Comparison of ENCODE assay signal across 8 cellular contexts in the genomic region with DNA sequence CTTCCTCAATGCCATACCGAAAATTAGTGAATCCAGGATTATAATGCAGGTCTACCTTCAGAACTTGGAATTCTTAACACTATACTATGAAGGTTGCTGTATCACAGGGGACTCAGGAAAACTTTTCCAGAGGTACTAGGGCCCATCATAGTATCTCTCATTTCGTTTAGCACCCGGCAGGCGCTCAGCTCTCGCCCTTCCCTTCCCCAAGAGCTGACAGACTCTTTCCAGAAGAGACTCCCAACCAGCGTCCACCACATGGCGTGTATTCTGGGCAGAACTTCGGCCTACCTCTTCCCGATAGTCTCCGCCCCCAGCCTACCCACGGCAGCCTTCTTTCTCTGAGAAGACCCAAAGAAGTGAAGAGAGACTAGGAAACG. TPM values are rescaled to one million over a fixed set of nuclear protein-coding genes. Genes with fewer than 3 reads are reported as not detected.
DNase-seq lines count a peak whose midpoint lies in the region; ATAC-seq lines count a peak whose summit lies in the region.

No MANE protein-coding gene starts in this region.

- H3K4me3 Mint-ChIP-seq in activated CD4-positive, alpha-beta T cell treated with anti-CD3 and anti-CD28 coated beads, Interleukin-2, amount 10 ng/mL, durations not matched to agents 7 days and 5 days, result peak overlapping the region; percentile 99
- peak overlapping the region; percentile 97 to 100 (median 99) for H3K4me3 Mint-ChIP-seq in naive thymus-derived CD8-positive, alpha-beta T cell

- H3K36me3 ChIP-seq in MG63 (peaks cover 39% of the 10 kb centered on the region), endocrine pancreas (ENCODE audit: control insufficient read depth, insufficient read depth, low read length) (peaks cover 2% of the 10 kb centered on the region)

- H3K4me1 Mint-ChIP-seq in activated CD4-positive, alpha-beta T cell treated with anti-CD3 and anti-CD28 coated beads, Interleukin-2, amount 10 ng/mL, durations not matched to agents 7 days and 5 days, result peaks cover 45% of the 10 kb centered on the region
- peaks cover 11 to 39% (median 34%) of the 10 kb centered on the region in 4 donors for H3K4me1 Mint-ChIP-seq in naive thymus-derived CD8-positive, alpha-beta T cell

- peaks cover 15% of the 10 kb centered on the region for H3K4me1 ChIP-seq in endocrine pancreas (ENCODE audit: control insufficient read depth, insufficient read depth, low read length)

- CTCF ChIA-PET in activated CD4-positive, alpha-beta T cell treated with anti-CD3 and anti-CD28 coated beads, Interleukin-2, amount 10 ng/mL, durations not matched to agents 7 days and 5 days (lab: Charles Lee), result interaction anchor here (0.7 to 1.4 kb wide), 4 partner anchors 16 to 466 kb away, joined by 3 to 4 read pairs (median 3); no protein-coding TSS in a partner anchor

- H3K9ac ChIP-seq in endocrine pancreas (ENCODE audit: control insufficient read depth, insufficient read depth, low read length), result peak overlapping the region; percentile 68

- H3K27me3 Mint-ChIP-seq in activated CD4-positive, alpha-beta T cell treated with anti-CD3 and anti-CD28 coated beads, Interleukin-2, amount 10 ng/mL, durations not matched to agents 7 days and 5 days, result no peaks in the 10 kb centered on the region
- no peaks in the 10 kb centered on the region for H3K27me3 Mint-ChIP-seq in naive thymus-derived CD8-positive, alpha-beta T cell

- H3K36me3 Mint-ChIP-seq in activated CD4-positive, alpha-beta T cell treated with anti-CD3 and anti-CD28 coated beads, Interleukin-2, amount 10 ng/mL, durations not matched to agents 7 days and 5 days (ENCODE audit: low read depth), result peaks cover 24% of the 10 kb centered on the region
- H3K36me3 Mint-ChIP-seq in naive thymus-derived CD8-positive, alpha-beta T cell, result peaks cover 0 to 33% (median 5%) of the 10 kb centered on the region in 3 donors

- H3K9me3 Mint-ChIP-seq in activated CD4-positive, alpha-beta T cell treated with anti-CD3 and anti-CD28 coated beads, Interleukin-2, amount 10 ng/mL, durations not matched to agents 7 days and 5 days, result no peaks in the 10 kb centered on the region
- no peaks in the 10 kb centered on the region for H3K9me3 Mint-ChIP-seq in naive thymus-derived CD8-positive, alpha-beta T cell

- peak overlapping the region; percentile 98 for H3K4me3 ChIP-seq in MG63
- peak overlapping the region; percentile 95 for H3K4me3 ChIP-seq in endocrine pancreas (ENCODE audit: control insufficient read depth, insufficient read depth, low read length)

- peak overlapping the region; percentile 99 for H3K27ac Mint-ChIP-seq in activated CD4-positive, alpha-beta T cell treated with anti-CD3 and anti-CD28 coated beads, Interleukin-2, amount 10 ng/mL, durations not matched to agents 7 days and 5 days
- peak overlapping the region; percentile 97 to 100 (median 99) for H3K27ac Mint-ChIP-seq in naive thymus-derived CD8-positive, alpha-beta T cell

- POLR2A ChIA-PET in activated CD4-positive, alpha-beta T cell treated with anti-CD3 and anti-CD28 coated beads, Interleukin-2, amount 10 ng/mL, durations not matched to agents 7 days and 5 days (lab: Charles Lee), result interaction anchor here (0.6 to 0.7 kb wide), 2 partner anchors 15 to 177 kb away, joined by 3 read pairs; no protein-coding TSS in a partner anchor
- POLR2A ChIA-PET in naive thymus-derived CD8-positive, alpha-beta T cell (lab: Charles Lee), result interaction anchor here (0.9 to 2.4 kb wide), 5 partner anchors 11 to 345 kb away, joined by 3 to 17 read pairs (median 8); a partner anchor contains a TSS

- no peak for DNase-seq in activated CD4-positive, alpha-beta T cell treated with anti-CD3 and anti-CD28 coated beads, Interleukin-2, amount 10 ng/mL, durations not matched to agents 7 days and 5 days
- no peak for DNase-seq in activated CD4-positive, alpha-beta T cell treated with anti-CD3 and anti-CD28 coated beads, Interleukin-2, amount 50 U/mL, for 48 hours
- DNase-seq in MG63 (no peak), NCI-H146 treated with DMSO at 0.1 percent for 48 hours (lab: John Stamatoyannopoulos, UW; ENCODE audit: unreplicated experiment) (no peak)
- peak in 1 of 10 donors; percentile 3 for DNase-seq in naive thymus-derived CD8-positive, alpha-beta T cell

- ATAC-seq in naive thymus-derived CD8-positive, alpha-beta T cell, result peak; percentile 17 to 21
- ATAC-seq in HG02610 (IDR thresholded peaks at IDR 0.05; ENCODE audit: unreplicated experiment) (no peak), HG02678 (IDR thresholded peaks at IDR 0.05; ENCODE audit: unreplicated experiment) (no peak)

- no peaks in the 10 kb centered on the region for H3K27me3 ChIP-seq in MG63
- no peaks in the 10 kb centered on the region for H3K27me3 ChIP-seq in endocrine pancreas (ENCODE audit: control insufficient read depth, insufficient read depth, low read length)

- H3K9me3 ChIP-seq in MG63 (no peaks in the 10 kb centered on the region), endocrine pancreas (ENCODE audit: control insufficient read depth, low read length) (no peaks in the 10 kb centered on the region)

RNA-seq across cellular contexts. Expression of a gene that starts 0.3 kb away (rescaled TPM):
- total RNA-seq in activated CD4-positive, alpha-beta T cell treated with anti-CD3 and anti-CD28 coated beads, Interleukin-2, amount 10 ng/mL, durations not matched to agents 7 days and 5 days, result 10 to 100 TPM; 58.0 to 73.0 TPM
- 22.3 and 31.0 TPM in 2 replicates for total RNA-seq in MG63 (2014; rRNA removed; shearing (Covaris generic); ENCODE audit: low replicate concordance)
- total RNA-seq in naive thymus-derived CD8-positive, alpha-beta T cell, result 100 to 1,000 TPM; 102 to 105 TPM
- 10 to 100 TPM; 15.0 to 29.1 (median 26.7) TPM for polyA plus RNA-seq in naive thymus-derived CD8-positive, alpha-beta T cell

RNA-seq across cellular contexts. Expression of a gene that starts 0.9 kb away (rescaled TPM):
- total RNA-seq in activated CD4-positive, alpha-beta T cell treated with anti-CD3 and anti-CD28 coated beads, Interleukin-2, amount 10 ng/mL, durations not matched to agents 7 days and 5 days, result 10 to 100 TPM; 23.3 to 31.6 TPM
- total RNA-seq in MG63 (2014; rRNA removed; shearing (Covaris generic); ENCODE audit: low replicate concordance), result 16.2 and 37.6 TPM in 2 replicates
- 1 to 10 TPM; 4.4 TPM for total RNA-seq in naive thymus-derived CD8-positive, alpha-beta T cell
- 1 to 10 TPM; 2.4 to 5.2 (median 3.0) TPM for polyA plus RNA-seq in naive thymus-derived CD8-positive, alpha-beta T cell

RNA-seq across cellular contexts. Expression of a gene that starts 31.4 kb away (rescaled TPM):
- total RNA-seq in activated CD4-positive, alpha-beta T cell treated with anti-CD3 and anti-CD28 coated beads, Interleukin-2, amount 10 ng/mL, durations not matched to agents 7 days and 5 days, result 100 to 1,000 TPM; 123 to 128 TPM
- 283 and 306 TPM in 2 replicates for total RNA-seq in MG63 (2014; rRNA removed; shearing (Covaris generic); ENCODE audit: low replicate concordance)
- 100 to 1,000 TPM; 150 to 151 TPM for total RNA-seq in naive thymus-derived CD8-positive, alpha-beta T cell
- polyA plus RNA-seq in naive thymus-derived CD8-positive, alpha-beta T cell, result 10 to 100 TPM; 62.2 to 75.2 (median 66.5) TPM

Comparison
In these comparisons a context has a peak if more than half of its experiments do, and no peak if none do; other contexts are left out.
1. ATAC-seq: peak in naive thymus-derived CD8-positive, alpha-beta T cell (2 of 2); none in HG02610 (single experiment) and HG02678 (single experiment).